In genomic region chr6:31582230-31582601, GRCh38 we compare ENCODE assay signal across 9 cellular contexts. TPM values are rescaled to one million over a fixed set of nuclear protein-coding genes. Genes with fewer than 3 reads are reported as not detected.
DNase-seq lines count a peak whose midpoint lies in the region; ATAC-seq and TF ChIP-seq lines count a peak whose summit lies in the region.
"Had no signal": no experiment of that assay in that cellular context is flagged by ENCODE, and none has a peak within 500 bp of the region (broad histone marks: within the 10 kb centered on the region; RNA-seq: fewer than 3 reads in every experiment).

Gene LTB (minus strand): TSS chr6:31582424. CDS start chr6:31582417, 7 bp downstream.

- H3K4me1 ChIP-seq in GM23338 (ENCODE audit: insufficient read depth) (peaks cover 4% of the 10 kb centered on the region; the same call in 1 of the 2 replicates), parathyroid adenoma (no peaks in the 10 kb centered on the region)

- H3K27me3 Mint-ChIP-seq in GM23338 (ENCODE audit: insufficient read depth, low read depth, poor library complexity), result peaks cover 34% of the 10 kb centered on the region

- H3K9me2 ChIP-seq in GM23338 (ENCODE audit: insufficient read depth), result no peaks in the 10 kb centered on the region

- H3K4me2 ChIP-seq in GM23338 (peak within 1 kb of the TSS; percentile 96), parathyroid adenoma (ENCODE audit: low read length) (peak within 1 kb of the TSS; percentile 84)

- peak within 1 kb of the TSS; percentile 99 for H2AFZ ChIP-seq in GM23338
- H2AFZ ChIP-seq in parathyroid adenoma, result peak within 1 kb of the TSS; percentile 99

- H3K36me3 ChIP-seq in GM23338 (ENCODE audit: insufficient read depth) (no peaks in the 10 kb centered on the region), parathyroid adenoma (ENCODE audit: control insufficient read depth, insufficient read depth, low read length) (no peaks in the 10 kb centered on the region)

- H3K27ac ChIP-seq in GM23338 (ENCODE audit: low read depth) (no peak within 1 kb of the TSS), parathyroid adenoma (peak within 1 kb of the TSS; percentile 60)

- H3K79me2 ChIP-seq in GM23338 (replicated peaks; ENCODE audit: insufficient read depth) (no peaks in the 10 kb centered on the region), parathyroid adenoma (no peaks in the 10 kb centered on the region)

- ATAC-seq in GM23338 (no peak), HG02571 (IDR thresholded peaks at IDR 0.05; ENCODE audit: unreplicated experiment) (no peak)

- no peaks in the 10 kb centered on the region for H3F3A ChIP-seq in GM23338 (replicated peaks; ENCODE audit: low read depth)

- H3K9me3 ChIP-seq in parathyroid adenoma (ENCODE audit: control insufficient read depth, low read length), result no peaks in the 10 kb centered on the region

- H3K9me3 Mint-ChIP-seq in GM23338, result peaks cover 3% of the 10 kb centered on the region; the same call in 1 of the 3 replicates

- H3K4me1 Mint-ChIP-seq in GM23338, result peaks cover 24% of the 10 kb centered on the region

- H3K4me3 ChIP-seq in GM23338 (peak within 1 kb of the TSS; percentile 95), epithelial cell of esophagus (ENCODE audit: low read length) (peak within 1 kb of the TSS; percentile 86), parathyroid adenoma (ENCODE audit: low read depth, low read length) (peak within 1 kb of the TSS; percentile 85)

- TF ChIP-seq CTCF in GM23338 (conservative IDR thresholded peaks at IDR 0.05; ENCODE audit: low read depth in 2 of 2) (no peak), epithelial cell of esophagus (IDR thresholded peaks at IDR 0.05; ENCODE audit: insufficient read depth, low read depth, low read length, missing control alignments) (no peak), parathyroid adenoma (IDR thresholded peaks at IDR 0.05) (no peak)

- H3K9ac ChIP-seq in parathyroid adenoma, result peak within 1 kb of the TSS; percentile 68

- no peaks in the 10 kb centered on the region for H3K36me3 Mint-ChIP-seq in GM23338 (ENCODE audit: low read depth)

- H3K27me3 ChIP-seq in GM23338 (ENCODE audit: insufficient read depth) (peaks cover 20% of the 10 kb centered on the region), parathyroid adenoma (ENCODE audit: control insufficient read depth, insufficient read depth, low read length) (no peaks in the 10 kb centered on the region)

- no peaks in the 10 kb centered on the region for H4K20me1 ChIP-seq in GM23338 (replicated peaks; ENCODE audit: insufficient read depth)

- H3K4me3 Mint-ChIP-seq in GM23338, result peak within 1 kb of the TSS; percentile 95

- H3K27ac Mint-ChIP-seq in GM23338, result peak within 1 kb of the TSS; percentile 60; the same call in 1 of the 2 replicates

- no peak for DNase-seq in GM23338 (ENCODE audit: low spot score)
- peak; percentile 40 for DNase-seq in activated CD4-positive, alpha-beta T cell treated with anti-CD3 and anti-CD28 coated beads for 48 hours
- DNase-seq in epithelial cell of esophagus (ENCODE audit: low read depth), result no peak
- DNase-seq in inferior parietal cortex (ENCODE audit: extremely low spot score), result no peak
- no peak for DNase-seq in NOMO-1 treated with dmso at 0.1 percent for 144 hours (lab: John Stamatoyannopoulos, UW; ENCODE audit: unreplicated experiment)
- DNase-seq in Ammon's horn (ENCODE audit: low spot score), result no peak

TF ChIP-seq in GM23338, 12 proteins besides CTCF, POLR2A, EP300 and RAD21:
- TF ChIP-seq EZH2phosphoT487 (IDR thresholded peaks at IDR 0.05; ENCODE audit: unreplicated experiment) (no peak), CREB1 (CRISPR knock-in tag; IDR thresholded peaks at IDR 0.05; ENCODE audit: low read depth) (no peak), NANOG (IDR thresholded peaks at IDR 0.05; ENCODE audit: borderline replicate concordance) (no peak), JUNB (IDR thresholded peaks at IDR 0.05; ENCODE audit: unreplicated experiment) (no peak), ZNF114 (CRISPR knock-in tag; IDR thresholded peaks at IDR 0.05) (no peak), POLR2AphosphoS5 (IDR thresholded peaks at IDR 0.05; ENCODE audit: low read depth) (no peak)
- TF ChIP-seq, protein P1, sequence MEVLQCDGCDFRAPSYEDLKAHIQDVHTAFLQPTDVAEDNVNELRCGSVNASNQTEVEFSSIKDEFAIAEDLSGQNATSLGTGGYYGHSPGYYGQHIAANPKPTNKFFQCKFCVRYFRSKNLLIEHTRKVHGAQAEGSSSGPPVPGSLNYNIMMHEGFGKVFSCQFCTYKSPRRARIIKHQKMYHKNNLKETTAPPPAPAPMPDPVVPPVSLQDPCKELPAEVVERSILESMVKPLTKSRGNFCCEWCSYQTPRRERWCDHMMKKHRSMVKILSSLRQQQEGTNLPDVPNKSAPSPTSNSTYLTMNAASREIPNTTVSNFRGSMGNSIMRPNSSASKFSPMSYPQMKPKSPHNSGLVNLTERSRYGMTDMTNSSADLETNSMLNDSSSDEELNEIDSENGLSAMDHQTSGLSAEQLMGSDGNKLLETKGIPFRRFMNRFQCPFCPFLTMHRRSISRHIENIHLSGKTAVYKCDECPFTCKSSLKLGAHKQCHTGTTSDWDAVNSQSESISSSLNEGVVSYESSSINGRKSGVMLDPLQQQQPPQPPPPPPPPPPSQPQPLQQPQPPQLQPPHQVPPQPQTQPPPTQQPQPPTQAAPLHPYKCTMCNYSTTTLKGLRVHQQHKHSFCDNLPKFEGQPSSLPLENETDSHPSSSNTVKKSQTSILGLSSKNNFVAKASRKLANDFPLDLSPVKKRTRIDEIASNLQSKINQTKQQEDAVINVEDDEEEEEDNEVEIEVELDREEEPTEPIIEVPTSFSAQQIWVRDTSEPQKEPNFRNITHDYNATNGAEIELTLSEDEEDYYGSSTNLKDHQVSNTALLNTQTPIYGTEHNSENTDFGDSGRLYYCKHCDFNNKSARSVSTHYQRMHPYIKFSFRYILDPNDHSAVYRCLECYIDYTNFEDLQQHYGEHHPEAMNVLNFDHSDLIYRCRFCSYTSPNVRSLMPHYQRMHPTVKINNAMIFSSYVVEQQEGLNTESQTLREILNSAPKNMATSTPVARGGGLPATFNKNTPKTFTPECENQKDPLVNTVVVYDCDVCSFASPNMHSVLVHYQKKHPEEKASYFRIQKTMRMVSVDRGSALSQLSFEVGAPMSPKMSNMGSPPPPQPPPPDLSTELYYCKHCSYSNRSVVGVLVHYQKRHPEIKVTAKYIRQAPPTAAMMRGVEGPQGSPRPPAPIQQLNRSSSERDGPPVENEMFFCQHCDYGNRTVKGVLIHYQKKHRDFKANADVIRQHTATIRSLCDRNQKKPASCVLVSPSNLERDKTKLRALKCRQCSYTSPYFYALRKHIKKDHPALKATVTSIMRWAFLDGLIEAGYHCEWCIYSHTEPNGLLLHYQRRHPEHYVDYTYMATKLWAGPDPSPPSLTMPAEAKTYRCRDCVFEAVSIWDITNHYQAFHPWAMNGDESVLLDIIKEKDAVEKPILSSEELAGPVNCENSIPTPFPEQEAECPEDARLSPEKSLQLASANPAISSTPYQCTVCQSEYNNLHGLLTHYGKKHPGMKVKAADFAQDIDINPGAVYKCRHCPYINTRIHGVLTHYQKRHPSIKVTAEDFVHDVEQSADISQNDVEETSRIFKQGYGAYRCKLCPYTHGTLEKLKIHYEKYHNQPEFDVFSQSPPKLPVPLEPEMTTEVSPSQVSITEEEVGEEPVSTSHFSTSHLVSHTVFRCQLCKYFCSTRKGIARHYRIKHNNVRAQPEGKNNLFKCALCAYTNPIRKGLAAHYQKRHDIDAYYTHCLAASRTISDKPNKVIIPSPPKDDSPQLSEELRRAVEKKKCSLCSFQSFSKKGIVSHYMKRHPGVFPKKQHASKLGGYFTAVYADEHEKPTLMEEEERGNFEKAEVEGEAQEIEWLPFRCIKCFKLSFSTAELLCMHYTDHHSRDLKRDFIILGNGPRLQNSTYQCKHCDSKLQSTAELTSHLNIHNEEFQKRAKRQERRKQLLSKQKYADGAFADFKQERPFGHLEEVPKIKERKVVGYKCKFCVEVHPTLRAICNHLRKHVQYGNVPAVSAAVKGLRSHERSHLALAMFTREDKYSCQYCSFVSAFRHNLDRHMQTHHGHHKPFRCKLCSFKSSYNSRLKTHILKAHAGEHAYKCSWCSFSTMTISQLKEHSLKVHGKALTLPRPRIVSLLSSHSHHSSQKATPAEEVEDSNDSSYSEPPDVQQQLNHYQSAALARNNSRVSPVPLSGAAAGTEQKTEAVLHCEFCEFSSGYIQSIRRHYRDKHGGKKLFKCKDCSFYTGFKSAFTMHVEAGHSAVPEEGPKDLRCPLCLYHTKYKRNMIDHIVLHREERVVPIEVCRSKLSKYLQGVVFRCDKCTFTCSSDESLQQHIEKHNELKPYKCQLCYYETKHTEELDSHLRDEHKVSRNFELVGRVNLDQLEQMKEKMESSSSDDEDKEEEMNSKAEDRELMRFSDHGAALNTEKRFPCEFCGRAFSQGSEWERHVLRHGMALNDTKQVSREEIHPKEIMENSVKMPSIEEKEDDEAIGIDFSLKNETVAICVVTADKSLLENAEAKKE (CRISPR knock-in tag; IDR thresholded peaks at IDR 0.05), result no peak
- TF ChIP-seq, protein P2, sequence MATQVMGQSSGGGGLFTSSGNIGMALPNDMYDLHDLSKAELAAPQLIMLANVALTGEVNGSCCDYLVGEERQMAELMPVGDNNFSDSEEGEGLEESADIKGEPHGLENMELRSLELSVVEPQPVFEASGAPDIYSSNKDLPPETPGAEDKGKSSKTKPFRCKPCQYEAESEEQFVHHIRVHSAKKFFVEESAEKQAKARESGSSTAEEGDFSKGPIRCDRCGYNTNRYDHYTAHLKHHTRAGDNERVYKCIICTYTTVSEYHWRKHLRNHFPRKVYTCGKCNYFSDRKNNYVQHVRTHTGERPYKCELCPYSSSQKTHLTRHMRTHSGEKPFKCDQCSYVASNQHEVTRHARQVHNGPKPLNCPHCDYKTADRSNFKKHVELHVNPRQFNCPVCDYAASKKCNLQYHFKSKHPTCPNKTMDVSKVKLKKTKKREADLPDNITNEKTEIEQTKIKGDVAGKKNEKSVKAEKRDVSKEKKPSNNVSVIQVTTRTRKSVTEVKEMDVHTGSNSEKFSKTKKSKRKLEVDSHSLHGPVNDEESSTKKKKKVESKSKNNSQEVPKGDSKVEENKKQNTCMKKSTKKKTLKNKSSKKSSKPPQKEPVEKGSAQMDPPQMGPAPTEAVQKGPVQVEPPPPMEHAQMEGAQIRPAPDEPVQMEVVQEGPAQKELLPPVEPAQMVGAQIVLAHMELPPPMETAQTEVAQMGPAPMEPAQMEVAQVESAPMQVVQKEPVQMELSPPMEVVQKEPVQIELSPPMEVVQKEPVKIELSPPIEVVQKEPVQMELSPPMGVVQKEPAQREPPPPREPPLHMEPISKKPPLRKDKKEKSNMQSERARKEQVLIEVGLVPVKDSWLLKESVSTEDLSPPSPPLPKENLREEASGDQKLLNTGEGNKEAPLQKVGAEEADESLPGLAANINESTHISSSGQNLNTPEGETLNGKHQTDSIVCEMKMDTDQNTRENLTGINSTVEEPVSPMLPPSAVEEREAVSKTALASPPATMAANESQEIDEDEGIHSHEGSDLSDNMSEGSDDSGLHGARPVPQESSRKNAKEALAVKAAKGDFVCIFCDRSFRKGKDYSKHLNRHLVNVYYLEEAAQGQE (IDR thresholded peaks at IDR 0.05; ENCODE audit: unreplicated experiment), result no peak

RNA-seq across cellular contexts. Expression of gene LTB, which starts in this region (rescaled TPM):
- total RNA-seq in GM23338 (2014; rRNA removed; shearing (Covaris generic)), result not detected in 2 replicates
- polyA plus RNA-seq in GM23338 (2016; fragmentation: Nextera tagmentation; extraction: Ambion mirVana), result 0.83 and 1.7 TPM in 2 replicates
- total RNA-seq: SK-MEL-5 had no signal
